Comparison of ENCODE assay signal across 18 cellular contexts in the genomic region with DNA sequence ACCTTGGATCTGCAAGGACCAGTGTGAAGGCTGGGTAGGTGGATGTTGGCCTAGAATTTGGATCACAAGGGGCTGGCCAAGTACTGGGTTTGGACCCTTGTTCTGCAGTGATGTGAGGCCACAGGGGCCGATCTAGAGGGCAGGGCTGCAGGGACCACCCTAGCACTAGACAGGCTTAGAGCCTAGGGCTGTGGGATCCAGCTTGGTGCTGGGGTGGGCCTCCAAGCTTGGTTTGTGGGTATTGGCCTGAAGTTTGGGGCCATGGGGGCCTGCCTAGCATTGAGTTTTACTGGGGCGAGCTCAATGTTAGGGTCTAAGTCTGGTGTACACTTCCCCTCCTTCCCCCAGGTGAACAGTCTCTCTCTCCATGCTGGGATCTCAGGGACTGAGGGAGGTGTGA.
"Had no signal": no experiment of that assay in that cellular context is flagged by ENCODE, and none has a peak within 500 bp of the region (broad histone marks: within the 10 kb centered on the region; RNA-seq: fewer than 3 reads in every experiment).

No MANE protein-coding gene starts in this region.

- H3K27me3 Mint-ChIP-seq: naive thymus-derived CD8-positive, alpha-beta T cell had no signal

- DNase-seq: effector CD4-positive, alpha-beta T cell; endodermal cell; erythroblast; foreskin melanocyte; head of caudate nucleus; mammary epithelial cell; mucosa of descending colon; naive thymus-derived CD8-positive, alpha-beta T cell; sigmoid colon; small intestine; stimulated activated CD4-positive, alpha-beta T cell treated with anti-CD3 and anti-CD28 coated beads, Interleukin-12 subunit alpha, Interleukin-12 subunit beta, amount 100 ng/mL, for 4 hours; stimulated activated CD4-positive, alpha-beta T cell treated with anti-CD3 and anti-CD28 coated beads, Interleukin-2, amount 100 ng/mL, for 48 hours; stimulated activated naive CD8-positive, alpha-beta T cell treated with anti-CD3 and anti-CD28 coated beads, Interleukin-15, Interleukin-2, amounts not matched to agents 100 U/mL and 50 U/mL, for 24 hours; tibial artery; upper lobe of left lung had no signal

- H3K9me3 Mint-ChIP-seq: endodermal cell had no signal

- H3K27ac Mint-ChIP-seq: endodermal cell had no signal

- H3K4me3 Mint-ChIP-seq: endodermal cell; naive thymus-derived CD8-positive, alpha-beta T cell had no signal

- H3K27me3 ChIP-seq: hepatocyte, right atrium auricular region, sigmoid colon, tibial artery, upper lobe of left lung, vagina had no signal

- H3K4me1 ChIP-seq: vagina had no signal

- ATAC-seq: mucosa of descending colon; naive thymus-derived CD8-positive, alpha-beta T cell; stimulated activated naive CD8-positive, alpha-beta T cell treated with anti-CD3 and anti-CD28 coated beads, Interleukin-15, Interleukin-2, amounts not matched to agents 100 U/mL and 50 U/mL, for 24 hours had no signal

- H3K27ac ChIP-seq: hepatocyte, right atrium auricular region, sigmoid colon, tibial artery, upper lobe of left lung, vagina had no signal

- H3K4me3 ChIP-seq: hepatocyte, mucosa of descending colon, right atrium auricular region, sigmoid colon, tibial artery, upper lobe of left lung, vagina had no signal
